Comparison of ENCODE assay signal across 18 cellular contexts in genomic region chr2:14867853-14868252, GRCh38.
DNase-seq lines count a peak whose midpoint lies in the region; ATAC-seq and TF ChIP-seq lines count a peak whose summit lies in the region.
"Had no signal": no experiment of that assay in that cellular context is flagged by ENCODE, and none has a peak within 500 bp of the region (broad histone marks: within the 10 kb centered on the region; RNA-seq: fewer than 3 reads in every experiment).

No MANE protein-coding gene starts in this region.

- H3K27me3 ChIP-seq in OCI-LY3 (ENCODE audit: low read depth, low read length), result 0 out of 2 replicates have a peak, but pooled peaks cover 3% of the 10 kb centered on the region

- H3K27ac ChIP-seq in OCI-LY3 (ENCODE audit: low read length), result peak overlapping the region; percentile 94
- H3K27ac ChIP-seq: GM23248 had no signal

- peaks cover 38% of the 10 kb centered on the region for H3K36me3 ChIP-seq in OCI-LY3 (replicated peaks; ENCODE audit: low read depth, low read length)

- ATAC-seq in HG02884 (IDR thresholded peaks at IDR 0.05; ENCODE audit: unreplicated experiment), result no peak
- ATAC-seq: GM12878 had no signal

- peak overlapping the region; percentile 49; the same call in 1 of the 2 replicates for H3K9ac ChIP-seq in OCI-LY3 (ENCODE audit: low read length)
- H3K9ac ChIP-seq: GM23248 had no signal

- DNase-seq in NCI-H2107 treated with DMSO at 0.1 percent for 48 hours (lab: John Stamatoyannopoulos, UW; ENCODE audit: unreplicated experiment) (peak; percentile 39), NCI-H2107 (lab: John Stamatoyannopoulos, UW) (no peak), NCI-H748 (lab: John Stamatoyannopoulos, UW; ENCODE audit: unreplicated experiment) (peak; percentile 13), NCI-H748 treated with DMSO at 0.1 percent for 48 hours (lab: John Stamatoyannopoulos, UW) (no peak), NCI-H82 (lab: John Stamatoyannopoulos, UW) (no peak)
- DNase-seq: C1 segment of cervical spinal cord; Calu3; CD4-positive, alpha-beta memory T cell; COR-L47; DMS53; EL; GDM1; GM23248; H7; HCEC 1CT had no signal

- peaks cover 79% of the 10 kb centered on the region for H3K4me1 ChIP-seq in OCI-LY3 (ENCODE audit: low read length)

- peaks cover 16% of the 10 kb centered on the region; the same call in 1 of the 2 replicates for H3K9me3 ChIP-seq in OCI-LY3 (ENCODE audit: insufficient read depth, low read length)

- H2AFZ ChIP-seq in OCI-LY3 (ENCODE audit: low read depth, low read length), result no peak overlapping the region
- H2AFZ ChIP-seq: GM23248 had no signal

- H3K4me2 ChIP-seq in OCI-LY3 (ENCODE audit: low read length), result peak overlapping the region; percentile 60

- no peak for TF ChIP-seq CTCF in OCI-LY3 (IDR thresholded peaks at IDR 0.05; ENCODE audit: low read depth, low read length)

- no peaks in the 10 kb centered on the region for H3K79me2 ChIP-seq in OCI-LY3 (ENCODE audit: low read length)

- H3K4me3 ChIP-seq in OCI-LY3 (ENCODE audit: low read length), result peak overlapping the region; percentile 21
- H3K4me3 ChIP-seq: GM12878, GM23248 had no signal

- H4K20me1 ChIP-seq in OCI-LY3 (ENCODE audit: insufficient read depth, low read length), result no peaks in the 10 kb centered on the region

Comparison
In these comparisons a context has a peak if more than half of its experiments do, and no peak if none do; other contexts are left out.
1. DNase-seq: peak in NCI-H2107 treated with DMSO at 0.1 percent for 48 hours (single experiment) and NCI-H748 (single experiment); none in NCI-H2107 (single experiment), NCI-H748 treated with DMSO at 0.1 percent for 48 hours (single experiment) and NCI-H82 (single experiment).